In genomic region chr9:123414921-123415592, GRCh38 we compare ENCODE assay signal across 30 cellular contexts. TPM values are rescaled to one million over a fixed set of nuclear protein-coding genes. Genes with fewer than 3 reads are reported as not detected.
DNase-seq lines count a peak whose midpoint lies in the region; ATAC-seq, FAIRE-seq and TF ChIP-seq lines count a peak whose summit lies in the region.
"Had no signal": no experiment of that assay in that cellular context is flagged by ENCODE, and none has a peak within 500 bp of the region (broad histone marks: within the 10 kb centered on the region; RNA-seq: fewer than 3 reads in every experiment).

No MANE protein-coding gene starts in this region.

- H3K79me1 ChIP-seq in trophoblast cell (ENCODE audit: low read length): no peaks in the 10 kb centered on the region

- peaks cover 45% of the 10 kb centered on the region for H3K4me1 Mint-ChIP-seq in brain
- H3K4me1 Mint-ChIP-seq: activated B cell treated with CpG ODN at 0.5 μM for 24 hours had no signal

- DNase-seq in AG10803 (ENCODE audit: low read depth) (peak; percentile 73), HFF-Myc (ENCODE audit: extremely low read depth, low read depth) (peak; percentile 4), kidney (peak; percentile 18), trophoblast cell (no peak), mesenteric fat pad (ENCODE audit: low spot score) (no peak), G401 (ENCODE audit: low spot score) (no peak)
- DNase-seq: activated B cell treated with CpG ODN at 0.5 μM for 24 hours; activated CD4-positive, alpha-beta T cell treated with anti-CD3 and anti-CD28 coated beads, Interleukin-2, amount 50 U/mL, for 4 hours; activated naive CD4-positive, alpha-beta T cell treated with anti-CD3 and anti-CD28 coated beads, Interleukin-2, amount 50 U/mL, for 16 hours; BE2C; cortex of kidney; effector memory CD8-positive, alpha-beta T cell; islet precursor cell; midbrain; NCI-H1436; retina; SHP77; small intestine; stimulated activated CD4-positive, alpha-beta T cell treated with anti-CD3 and anti-CD28 coated beads, Interleukin-1b, Interleukin-23, amount 100 ng/mL, for 48 hours; transverse colon had no signal

- no peak overlapping the region for H4K91ac ChIP-seq in trophoblast cell (ENCODE audit: low read depth, low read length)

- no peaks in the 10 kb centered on the region for H3K9me3 Mint-ChIP-seq in brain
- H3K9me3 Mint-ChIP-seq: activated B cell treated with CpG ODN at 0.5 μM for 24 hours; effector memory CD8-positive, alpha-beta T cell; naive thymus-derived CD8-positive, alpha-beta T cell; T-helper 2 cell treated with Interferon-gamma antibody and Interleukin-4, amounts not matched to agents 5 μg/mL and 100 μg/mL, for 36 hours had no signal

- H3K14ac ChIP-seq in trophoblast cell (ENCODE audit: low read length): no peak overlapping the region

- H3K4me3 ChIP-seq in AG10803 (ENCODE audit: low read length): no peak overlapping the region
- H3K4me3 ChIP-seq in HFF-Myc (replicated peaks; ENCODE audit: low read depth, low read length): no peak overlapping the region
- H3K4me3 ChIP-seq in kidney (ENCODE audit: low read length in 2 of 2): no peak overlapping the region
- no peak overlapping the region for H3K4me3 ChIP-seq in trophoblast cell (ENCODE audit: low read depth, low read length)
- H3K4me3 ChIP-seq: A549, cardiac muscle cell, transverse colon had no signal

- no peak overlapping the region for H2AK5ac ChIP-seq in trophoblast cell (ENCODE audit: low read length)

- H3K27me3 Mint-ChIP-seq in brain: peaks cover 2% of the 10 kb centered on the region
- H3K27me3 Mint-ChIP-seq: activated B cell treated with CpG ODN at 0.5 μM for 24 hours; effector memory CD8-positive, alpha-beta T cell; naive thymus-derived CD8-positive, alpha-beta T cell had no signal

- H3K4me1 ChIP-seq in kidney (ENCODE audit: control insufficient read depth in 1 of 2, insufficient read depth in 1 of 2, low read depth in 1 of 2, low read length in 2 of 2) (no peaks in the 10 kb centered on the region), trophoblast cell (ENCODE audit: control insufficient read depth in 1 of 2, insufficient read depth in 2 of 2, low read length in 2 of 2) (no peaks in the 10 kb centered on the region)
- H3K4me1 ChIP-seq: A549, BE2C, transverse colon had no signal

- H2AFZ ChIP-seq in trophoblast cell (ENCODE audit: insufficient read depth, low read length, poor library complexity): no peak overlapping the region

- TF ChIP-seq CTCF in AG10803 (conservative IDR thresholded peaks at IDR 0.05; ENCODE audit: low read length): no peak
- TF ChIP-seq CTCF in HFF-Myc (IDR thresholded peaks at IDR 0.05; ENCODE audit: low read depth, low read length, missing control alignments): no peak
- no peak for TF ChIP-seq CTCF in brain (conservative IDR thresholded peaks at IDR 0.05)
- no peak for TF ChIP-seq CTCF in kidney (IDR thresholded peaks at IDR 0.05; ENCODE audit: borderline replicate concordance, extremely low read depth, insufficient read depth)

- H2BK12ac ChIP-seq in trophoblast cell (ENCODE audit: low read length): no peak overlapping the region

- H3K4me3 Mint-ChIP-seq in brain: no peak overlapping the region
- H3K4me3 Mint-ChIP-seq: activated B cell treated with CpG ODN at 0.5 μM for 24 hours; effector memory CD8-positive, alpha-beta T cell; naive thymus-derived CD8-positive, alpha-beta T cell; T-helper 2 cell treated with Interferon-gamma antibody and Interleukin-4, amounts not matched to agents 5 μg/mL and 100 μg/mL, for 36 hours had no signal

- no peak overlapping the region for H3K18ac ChIP-seq in trophoblast cell (ENCODE audit: low read length)

- no peak for FAIRE-seq in kidney (lab: Jason Lieb, UNC)
- FAIRE-seq: A549, small intestine had no signal

- H3K23ac ChIP-seq in trophoblast cell (ENCODE audit: low read length): no peak overlapping the region

- peaks cover 5 to 10% of the 10 kb centered on the region in 2 donors for H3K36me3 ChIP-seq in kidney (ENCODE audit: control insufficient read depth in 1 of 2, insufficient read depth in 2 of 2, low read length in 2 of 2)
- no peaks in the 10 kb centered on the region for H3K36me3 ChIP-seq in trophoblast cell (ENCODE audit: control insufficient read depth in 1 of 2, insufficient read depth in 2 of 2, low read length in 2 of 2)
- H3K36me3 ChIP-seq: BE2C, cardiac muscle cell, transverse colon had no signal

- no peak overlapping the region for H4K12ac ChIP-seq in trophoblast cell (ENCODE audit: low read depth, low read length)

- in situ Hi-C loops in G401 (cut with HindIII; ENCODE audit: low sequenced_read_pairs): no loop called here

- no peaks in the 10 kb centered on the region for H3K27me3 ChIP-seq in trophoblast cell (ENCODE audit: insufficient read depth, low read length)
- H3K27me3 ChIP-seq: BE2C, cardiac muscle cell, transverse colon had no signal

- H3K9me3 ChIP-seq in kidney (ENCODE audit: control insufficient read depth in 1 of 2, low read length in 2 of 2) (no peaks in the 10 kb centered on the region), trophoblast cell (ENCODE audit: insufficient read depth, low read depth, low read length) (peaks cover 2% of the 10 kb centered on the region)
- H3K9me3 ChIP-seq: A549, BE2C, transverse colon had no signal

- ATAC-seq in HG02571 (IDR thresholded peaks at IDR 0.05; ENCODE audit: unreplicated experiment): no peak
- ATAC-seq: A549; effector memory CD8-positive, alpha-beta T cell; esophagus mucosa; naive thymus-derived CD8-positive, alpha-beta T cell had no signal

- H3K36me3 Mint-ChIP-seq in brain: peaks cover 18% of the 10 kb centered on the region

- H2BK5ac ChIP-seq in trophoblast cell (ENCODE audit: low read depth, low read length, poor library complexity): no peak overlapping the region

- no peak overlapping the region for H3K9ac ChIP-seq in kidney (ENCODE audit: low read length in 2 of 2)
- H3K9ac ChIP-seq in trophoblast cell (ENCODE audit: low read length): no peak overlapping the region

- no peak overlapping the region for H3K4me2 ChIP-seq in trophoblast cell (ENCODE audit: low read length)
- H3K4me2 ChIP-seq: A549 had no signal

- intact Hi-C loops in kidney (cut with DNase I): no loop called here

- H3K27ac Mint-ChIP-seq in brain: peak overlapping the region in 3 of 5 experiments; percentile 27 to 57 (median 40)
- H3K27ac Mint-ChIP-seq: activated B cell treated with CpG ODN at 0.5 μM for 24 hours; T-helper 2 cell treated with Interferon-gamma antibody and Interleukin-4, amounts not matched to agents 5 μg/mL and 100 μg/mL, for 36 hours had no signal

- no CpG with 5 or more reads among the region's 15 CpGs for WGBS in trophoblast cell (ENCODE audit: extremely low coverage, insufficient coverage, insufficient read length)

- no peaks in the 10 kb centered on the region for H3K79me2 ChIP-seq in trophoblast cell (ENCODE audit: control insufficient read depth, insufficient read depth, low read length, poor library complexity)

- no peak overlapping the region for H3K4ac ChIP-seq in trophoblast cell (ENCODE audit: low read depth, low read length)

- H4K8ac ChIP-seq in trophoblast cell (ENCODE audit: low read depth, low read length): no peak overlapping the region

- no peak overlapping the region for H2BK120ac ChIP-seq in trophoblast cell (ENCODE audit: insufficient read depth, low read length, poor library complexity)

- H3K27ac ChIP-seq in kidney (ENCODE audit: low read depth in 2 of 2, low read length in 2 of 2) (no peak overlapping the region), trophoblast cell (ENCODE audit: low read depth, low read length) (no peak overlapping the region)
- H3K27ac ChIP-seq: A549, cardiac muscle cell, HL-60, transverse colon had no signal

RNA-seq across cellular contexts. Expression of gene CRB2, which starts 59.1 kb away (rescaled TPM):
- 6.4 TPM for polyA plus RNA-seq in brain (ENCODE audit: insufficient read depth, low read depth, low replicate concordance)
- total RNA-seq in kidney: 0.88 TPM
- polyA plus RNA-seq in kidney (ENCODE audit: insufficient read depth, low read depth, low replicate concordance): 8.4 TPM
- 5.1 and 5.5 TPM in 2 replicates for polyA plus RNA-seq in trophoblast cell (2013)
- not detected for total RNA-seq in mesenteric fat pad
- total RNA-seq in G401 (2014; rRNA removed; shearing (Covaris generic)): 18.2 and 18.7 TPM in 2 replicates
- total RNA-seq: esophagus mucosa, NCI-H460 had no signal
- polyA plus RNA-seq: liver had no signal

Comparison
In these comparisons a context has a peak if more than half of its experiments do, and no peak if none do; other contexts are left out.
1. DNase-seq: peak in AG10803 (single experiment), HFF-Myc (single experiment) and kidney (single experiment); none in trophoblast cell (0 of 2), mesenteric fat pad (single experiment) and G401 (single experiment).
2. RNA of gene CRB2, which starts 59.1 kb away (total RNA-seq): 18.2 to 18.7 TPM in G401; 0.88 TPM in kidney (single experiment) and not detected in mesenteric fat pad (single experiment); every median in the first group is over 10 times any median in the second.